1 cellular context compared by ENCODE assay signal in the genomic region with DNA sequence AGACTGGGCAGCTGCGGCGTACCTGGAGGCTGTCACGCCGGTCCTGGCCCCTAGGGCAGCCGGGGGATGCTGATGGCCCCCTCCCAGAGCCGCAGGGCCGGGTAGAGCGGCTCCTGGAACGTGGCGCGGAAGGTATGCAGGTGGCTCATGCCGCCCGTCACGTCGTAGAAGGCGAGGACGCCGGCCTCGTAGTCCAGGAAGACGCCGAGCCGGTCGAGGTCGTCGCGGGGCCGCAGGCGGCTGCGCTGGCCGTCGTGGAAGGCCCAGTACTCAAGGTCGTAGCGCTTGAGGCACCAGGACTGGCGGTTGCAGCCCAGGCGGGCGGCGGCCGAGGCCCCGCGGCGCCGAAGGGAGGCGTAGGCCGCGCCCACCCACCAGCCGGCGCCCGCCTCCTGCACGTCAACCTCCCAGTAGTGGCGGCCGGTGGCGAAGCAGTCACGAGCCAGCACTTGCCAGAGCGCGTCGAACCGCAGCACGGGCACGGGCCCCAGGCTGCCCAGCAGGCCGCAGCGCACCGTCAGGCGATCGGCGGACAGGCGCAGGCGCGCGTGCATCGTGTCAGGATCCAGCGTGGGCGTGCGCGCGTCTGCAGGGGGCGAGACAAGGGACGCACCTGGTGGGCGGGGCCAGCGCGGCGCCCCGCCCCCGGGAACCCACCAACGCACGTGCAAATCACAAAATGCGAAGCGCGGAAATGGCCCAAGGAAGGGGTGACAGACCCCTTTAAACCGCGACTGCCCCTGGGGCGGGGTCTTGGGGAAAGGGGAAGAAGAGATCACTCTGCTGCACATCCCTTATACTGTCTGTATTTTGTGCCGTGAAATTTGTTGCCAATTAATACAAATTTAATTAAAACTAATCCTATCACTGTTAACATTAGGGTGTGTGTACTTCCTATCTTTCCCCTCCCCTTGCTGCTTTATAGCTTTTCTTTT.
TF ChIP-seq lines count a peak whose summit lies in the region.

No MANE protein-coding gene starts in this region.

TF ChIP-seq in endothelial cell of umbilical vein, 7 proteins besides CTCF, POLR2A, EP300 and RAD21:
- TF ChIP-seq FOS (IDR thresholded peaks at IDR 0.05; ENCODE audit: borderline replicate concordance, insufficient read depth, low read length) (no peak), MYC (IDR thresholded peaks at IDR 0.05; ENCODE audit: low read depth, low read length) (no peak), EZH2 (IDR thresholded peaks at IDR 0.05; ENCODE audit: borderline replicate concordance, low read depth, low read length, severe bottlenecking) (peak; percentile 33), GATA2 (IDR thresholded peaks at IDR 0.05; ENCODE audit: insufficient read depth, insufficient read length, low read depth, low read length) (no peak), POLR2AphosphoS5 (IDR thresholded peaks at IDR 0.05; ENCODE audit: insufficient read depth, low read depth, low read length) (peak; percentile 72), JUN (IDR thresholded peaks at IDR 0.05; ENCODE audit: borderline replicate concordance, insufficient read depth, insufficient read length, low read depth) (no peak)
- TF ChIP-seq, protein P1, sequence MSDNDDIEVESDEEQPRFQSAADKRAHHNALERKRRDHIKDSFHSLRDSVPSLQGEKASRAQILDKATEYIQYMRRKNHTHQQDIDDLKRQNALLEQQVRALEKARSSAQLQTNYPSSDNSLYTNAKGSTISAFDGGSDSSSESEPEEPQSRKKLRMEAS (IDR thresholded peaks at IDR 0.05; ENCODE audit: insufficient read depth, insufficient read length): peak; percentile 38
